Comparison of ENCODE assay signal across 1 cellular context in the genomic region with DNA sequence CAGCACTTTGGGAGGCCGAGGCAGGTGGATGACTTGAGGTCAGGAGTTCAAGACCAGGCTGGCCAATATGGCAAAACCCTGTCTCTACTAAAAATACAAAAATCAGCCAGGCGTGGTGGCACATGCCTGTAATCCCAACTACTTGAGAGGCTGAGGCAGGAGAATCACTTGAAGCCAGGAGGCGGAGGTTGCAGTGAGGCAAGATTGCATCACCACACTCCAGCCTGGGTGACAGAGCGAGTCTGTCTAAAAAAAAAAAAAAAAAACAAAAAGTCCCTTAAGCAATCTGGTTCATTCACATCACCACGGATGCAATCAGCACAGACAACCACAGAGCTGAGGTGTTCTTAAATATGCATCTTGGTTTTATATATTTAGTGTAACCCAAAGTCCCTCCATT.
A peak's percentile ranks its signal among the peaks of the same experiment; 100 is the strongest.
TF ChIP-seq lines count a peak whose summit lies in the region.

No MANE protein-coding gene starts in this region.

TF ChIP-seq in H1, 55 proteins besides CTCF, POLR2A, EP300 and RAD21:
- TF ChIP-seq CEBPB (IDR thresholded peaks at IDR 0.05; ENCODE audit: low read depth, low read length), result 0 out of 2 replicates have a peak, but pooled peaks have one; percentile 33
